12 cellular contexts compared by ENCODE assay signal in genomic region chr2:70627499-70627898, GRCh38.
DNase-seq lines count a peak whose midpoint lies in the region; ATAC-seq and TF ChIP-seq lines count a peak whose summit lies in the region.
"Had no signal": no experiment of that assay in that cellular context is flagged by ENCODE, and none has a peak within 500 bp of the region (broad histone marks: within the 10 kb centered on the region; RNA-seq: fewer than 3 reads in every experiment).

No MANE protein-coding gene starts in this region.

- peaks cover 17% of the 10 kb centered on the region for H3K4me1 Mint-ChIP-seq in mesothelial cell of epicardium
- no peaks in the 10 kb centered on the region for H3K4me1 Mint-ChIP-seq in activated CD8-positive, alpha-beta memory T cell treated with anti-CD3 and anti-CD28 coated beads, Interleukin-2, amount 10 ng/mL, durations not matched to agents 7 days and 5 days
- H3K4me1 Mint-ChIP-seq: stimulated activated naive CD8-positive, alpha-beta T cell treated with anti-CD3 and anti-CD28 coated beads, Interleukin-15, amount 100 ng/mL, for 72 hours had no signal

- no peaks in the 10 kb centered on the region for H3K36me3 Mint-ChIP-seq in mesothelial cell of epicardium
- H3K36me3 Mint-ChIP-seq in activated CD8-positive, alpha-beta memory T cell treated with anti-CD3 and anti-CD28 coated beads, Interleukin-2, amount 10 ng/mL, durations not matched to agents 7 days and 5 days: no peaks in the 10 kb centered on the region
- H3K36me3 Mint-ChIP-seq: activated naive CD8-positive, alpha-beta T cell had no signal

- peaks cover 39% of the 10 kb centered on the region for H3K27me3 Mint-ChIP-seq in mesothelial cell of epicardium (ENCODE audit: low read depth)
- H3K27me3 Mint-ChIP-seq in activated CD8-positive, alpha-beta memory T cell treated with anti-CD3 and anti-CD28 coated beads, Interleukin-2, amount 10 ng/mL, durations not matched to agents 7 days and 5 days: peaks cover 43% of the 10 kb centered on the region

- no peak overlapping the region for H3K4me3 Mint-ChIP-seq in mesothelial cell of epicardium
- H3K4me3 Mint-ChIP-seq in activated CD8-positive, alpha-beta memory T cell treated with anti-CD3 and anti-CD28 coated beads, Interleukin-2, amount 10 ng/mL, durations not matched to agents 7 days and 5 days: no peak overlapping the region
- H3K4me3 Mint-ChIP-seq: activated naive CD8-positive, alpha-beta T cell; stimulated activated naive CD8-positive, alpha-beta T cell treated with anti-CD3 and anti-CD28 coated beads, Interleukin-15, amount 100 ng/mL, for 72 hours had no signal

- ATAC-seq in GM18867 (IDR thresholded peaks at IDR 0.05; ENCODE audit: unreplicated experiment): no peak
- no peak for ATAC-seq in activated CD8-positive, alpha-beta memory T cell treated with anti-CD3 and anti-CD28 coated beads, Interleukin-2, amount 10 ng/mL, durations not matched to agents 7 days and 5 days
- ATAC-seq: stimulated activated naive CD8-positive, alpha-beta T cell treated with anti-CD3 and anti-CD28 coated beads, Interleukin-15, amount 100 ng/mL, for 72 hours had no signal

- peak; percentile 78 for DNase-seq in DMS153 treated with DMSO at 0.1 percent for 48 hours (lab: John Stamatoyannopoulos, UW; ENCODE audit: unreplicated experiment)
- peak; percentile 17 for DNase-seq in NCI-H1092 treated with DMSO at 0.1 percent for 48 hours (lab: John Stamatoyannopoulos, UW)
- peak; percentile 91 for DNase-seq in RPMI8226
- peak; percentile 16 for DNase-seq in iris pigment epithelial cell (ENCODE audit: low read depth)
- no peak for DNase-seq in mesothelial cell of epicardium (ENCODE audit: low spot score in 2 of 2, unreplicated experiment in 2 of 2)
- DNase-seq in activated CD8-positive, alpha-beta memory T cell treated with anti-CD3 and anti-CD28 coated beads, Interleukin-2, amount 10 ng/mL, durations not matched to agents 7 days and 5 days: no peak
- DNase-seq in stimulated activated CD4-positive, alpha-beta T cell treated with anti-CD3 and anti-CD28 coated beads, Interleukin-4, amount 100 ng/mL, for 24 hours: no peak
- DNase-seq: AML-193; KBM-7; stimulated activated naive CD8-positive, alpha-beta T cell treated with anti-CD3 and anti-CD28 coated beads, Interleukin-15, amount 100 ng/mL, for 72 hours had no signal

- CTCF ChIA-PET in activated CD8-positive, alpha-beta memory T cell treated with anti-CD3 and anti-CD28 coated beads, Interleukin-2, amount 10 ng/mL, durations not matched to agents 7 days and 5 days (lab: Charles Lee): interaction anchor here (0.8 kb wide), 1 partner anchor 9 kb away, joined by 3 read pairs; no protein-coding TSS in a partner anchor

- no peak for TF ChIP-seq CTCF in mesothelial cell of epicardium (IDR thresholded peaks at IDR 0.05; ENCODE audit: unreplicated experiment)

- H3K9me3 Mint-ChIP-seq in mesothelial cell of epicardium: no peaks in the 10 kb centered on the region
- H3K9me3 Mint-ChIP-seq in activated CD8-positive, alpha-beta memory T cell treated with anti-CD3 and anti-CD28 coated beads, Interleukin-2, amount 10 ng/mL, durations not matched to agents 7 days and 5 days (ENCODE audit: low read depth): no peaks in the 10 kb centered on the region
- H3K9me3 Mint-ChIP-seq: stimulated activated naive CD8-positive, alpha-beta T cell treated with anti-CD3 and anti-CD28 coated beads, Interleukin-15, amount 100 ng/mL, for 72 hours had no signal

- H3K27ac Mint-ChIP-seq in mesothelial cell of epicardium: no peak overlapping the region
- no peak overlapping the region for H3K27ac Mint-ChIP-seq in activated CD8-positive, alpha-beta memory T cell treated with anti-CD3 and anti-CD28 coated beads, Interleukin-2, amount 10 ng/mL, durations not matched to agents 7 days and 5 days
- H3K27ac Mint-ChIP-seq: activated naive CD8-positive, alpha-beta T cell had no signal

Comparison
In these comparisons a context has a peak if more than half of its experiments do, and no peak if none do; other contexts are left out.
1. DNase-seq: peak in DMS153 treated with DMSO at 0.1 percent for 48 hours (single experiment), NCI-H1092 treated with DMSO at 0.1 percent for 48 hours (single experiment), RPMI8226 (single experiment) and iris pigment epithelial cell (single experiment); none in mesothelial cell of epicardium (0 of 2), activated CD8-positive, alpha-beta memory T cell treated with anti-CD3 and anti-CD28 coated beads, Interleukin-2, amount 10 ng/mL, durations not matched to agents 7 days and 5 days (single experiment) and stimulated activated CD4-positive, alpha-beta T cell treated with anti-CD3 and anti-CD28 coated beads, Interleukin-4, amount 100 ng/mL, for 24 hours (single experiment).